In genomic region chr9:116842658-116843057, GRCh38 we compare ENCODE assay signal across 13 cellular contexts.
DNase-seq lines count a peak whose midpoint lies in the region; ATAC-seq and TF ChIP-seq lines count a peak whose summit lies in the region.
"Had no signal": no experiment of that assay in that cellular context is flagged by ENCODE, and none has a peak within 500 bp of the region (broad histone marks: within the 10 kb centered on the region; RNA-seq: fewer than 3 reads in every experiment).

No MANE protein-coding gene starts in this region.

- H3K36me3 ChIP-seq in esophagus muscularis mucosa: no peaks in the 10 kb centered on the region
- H3K36me3 ChIP-seq: gastroesophageal sphincter had no signal

- H3K9me3 ChIP-seq in esophagus muscularis mucosa: no peaks in the 10 kb centered on the region
- H3K9me3 ChIP-seq: gastroesophageal sphincter had no signal

- TF ChIP-seq CTCF in C4-2B (conservative IDR thresholded peaks at IDR 0.05) (peak; percentile 4; the same call in 1 of the 2 replicates), esophagus muscularis mucosa (IDR thresholded peaks at IDR 0.05) (no peak)

- DNase-seq in HT-29 (ENCODE audit: low spot score) (peak; percentile 22), NCI-H524 treated with DMSO at 0.1 percent for 48 hours (lab: John Stamatoyannopoulos, UW) (peak; percentile 37), esophagus muscularis mucosa (ENCODE audit: extremely low spot score) (peak; percentile 84), EL (no peak), RPMI8226 (no peak)
- DNase-seq: activated naive CD4-positive, alpha-beta T cell treated with anti-CD3 and anti-CD28 coated beads for 36 hours; DND-41; NCI-H774; stimulated activated CD4-positive, alpha-beta T cell treated with anti-CD3 and anti-CD28 coated beads, Interleukin-1b, Interleukin-23, amount 100 ng/mL, for 48 hours had no signal

- no peak for TF ChIP-seq EP300 in esophagus muscularis mucosa (IDR thresholded peaks at IDR 0.05)

- 68% methylated on average over 6 of the region's 6 CpGs for WGBS in esophagus muscularis mucosa

- no peak overlapping the region for H3K4me3 ChIP-seq in esophagus muscularis mucosa
- H3K4me3 ChIP-seq: gastroesophageal sphincter had no signal

- intact Hi-C loops in esophagus muscularis mucosa (cut with DNase I): no loop called here

- TF ChIP-seq POLR2A in esophagus muscularis mucosa (IDR thresholded peaks at IDR 0.05; ENCODE audit: low read depth): no peak

- H3K4me1 ChIP-seq in esophagus muscularis mucosa: no peaks in the 10 kb centered on the region
- H3K4me1 ChIP-seq: gastroesophageal sphincter had no signal

- no peak for ATAC-seq in GM18909 (IDR thresholded peaks at IDR 0.05; ENCODE audit: poor library complexity, unreplicated experiment)
- ATAC-seq in GM18511 (IDR thresholded peaks at IDR 0.05; ENCODE audit: unreplicated experiment): no peak
- ATAC-seq: gastroesophageal sphincter had no signal

- no peaks in the 10 kb centered on the region for H3K27me3 ChIP-seq in esophagus muscularis mucosa
- H3K27me3 ChIP-seq: gastroesophageal sphincter had no signal

- no peak overlapping the region for H3K27ac ChIP-seq in C4-2B
- H3K27ac ChIP-seq in esophagus muscularis mucosa (replicated peaks in 1 of 4): no peak overlapping the region
- H3K27ac ChIP-seq: gastroesophageal sphincter had no signal

Comparison
In these comparisons a context has a peak if more than half of its experiments do, and no peak if none do; other contexts are left out.
1. DNase-seq: peak in HT-29 (single experiment), NCI-H524 treated with DMSO at 0.1 percent for 48 hours (single experiment) and esophagus muscularis mucosa (single experiment); none in EL (single experiment) and RPMI8226 (single experiment).